5 cellular contexts compared by ENCODE assay signal in the genomic region with DNA sequence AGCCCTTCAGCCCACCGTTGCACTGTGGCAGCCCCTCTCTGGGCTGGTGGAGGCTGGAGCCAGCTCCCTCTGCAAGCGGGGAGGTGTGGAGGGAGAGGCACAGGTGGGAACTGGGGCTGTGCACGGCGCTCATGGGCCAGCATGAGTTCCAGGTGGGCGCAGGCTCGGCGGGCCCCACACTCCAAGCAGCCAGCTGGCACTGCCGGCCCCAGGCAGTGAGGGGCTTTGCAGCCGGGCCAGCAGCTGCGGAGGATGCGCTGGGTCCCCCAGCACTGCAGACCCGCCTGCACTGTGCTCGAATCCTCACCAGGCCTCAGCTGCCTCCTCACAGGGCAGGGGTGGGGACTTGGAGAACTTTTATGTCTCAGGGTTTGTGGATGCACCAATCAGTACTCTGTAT.
"Had no signal": no experiment of that assay in that cellular context is flagged by ENCODE, and none has a peak within 500 bp of the region (broad histone marks: within the 10 kb centered on the region; RNA-seq: fewer than 3 reads in every experiment).

No MANE protein-coding gene starts in this region.

- H3K27ac ChIP-seq: HL-60 had no signal

- H3K4me3 ChIP-seq: K562 had no signal

- DNase-seq: IMR-90, KBM-7, KG1 had no signal
